In the genomic region with DNA sequence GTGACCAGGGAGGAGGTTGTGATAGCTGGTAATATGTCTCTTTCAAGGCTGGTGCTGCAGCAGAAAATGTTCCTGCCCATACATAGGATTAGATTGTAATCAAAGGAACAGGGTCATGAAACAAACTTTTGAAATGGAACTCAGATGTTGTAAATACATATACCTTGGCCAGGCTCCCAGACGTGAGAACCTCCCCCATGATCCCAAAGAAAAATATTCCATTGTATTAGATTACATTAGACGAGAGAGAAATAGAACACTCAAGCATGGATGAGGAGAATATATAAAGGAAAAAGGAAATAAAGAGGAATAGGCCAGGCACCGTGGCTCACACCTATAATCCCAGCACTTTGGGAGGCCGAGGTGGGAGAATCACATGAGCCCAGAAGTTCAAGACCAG, we compare ENCODE assay signal across 9 cellular contexts. TPM values are rescaled to one million over a fixed set of nuclear protein-coding genes. Genes with fewer than 3 reads are reported as not detected.
DNase-seq lines count a peak whose midpoint lies in the region; ATAC-seq, FAIRE-seq and TF ChIP-seq lines count a peak whose summit lies in the region.
"Had no signal": no experiment of that assay in that cellular context is flagged by ENCODE, and none has a peak within 500 bp of the region (broad histone marks: within the 10 kb centered on the region; RNA-seq: fewer than 3 reads in every experiment).

No MANE protein-coding gene starts in this region.

- H3K27me3 ChIP-seq in skeletal muscle satellite cell (ENCODE audit: control insufficient read depth, insufficient read depth, low read length): no peaks in the 10 kb centered on the region

- ATAC-seq in SK-N-SH treated with all-trans-retinoic acid at 6 μM for 48 hours (peak; percentile 71), HG02678 (IDR thresholded peaks at IDR 0.05; ENCODE audit: unreplicated experiment) (no peak), HG03342 (IDR thresholded peaks at IDR 0.05; ENCODE audit: unreplicated experiment) (no peak)

- TF ChIP-seq CTCF in fibroblast of mammary gland (conservative IDR thresholded peaks at IDR 0.05; ENCODE audit: control insufficient read depth, insufficient read depth, low read depth, low read length): no peak

- peak overlapping the region; percentile 49 for H3K9ac ChIP-seq in skeletal muscle satellite cell (ENCODE audit: low read depth, low read length)

- no peak overlapping the region for H3K4me3 ChIP-seq in fibroblast of mammary gland (ENCODE audit: control insufficient read depth, low read depth, low read length)
- H3K4me3 ChIP-seq in skeletal muscle satellite cell (ENCODE audit: low read length): no peak overlapping the region

- DNase-seq in HT1080 (ENCODE audit: low read depth) (peak; percentile 18), fibroblast of mammary gland (ENCODE audit: low read depth) (peak; percentile 50), frontal cortex (ENCODE audit: low spot score in 2 of 2) (no peak)
- DNase-seq: SIG-M5; stimulated activated CD4-positive, alpha-beta T cell treated with anti-CD3 and anti-CD28 coated beads, Interleukin-4, amount 100 ng/mL, for 1 hour had no signal

- no peak for FAIRE-seq in frontal cortex (lab: Jason Lieb, UNC)

- peak overlapping the region; percentile 53 for H3K4me2 ChIP-seq in skeletal muscle satellite cell (ENCODE audit: low read length)

- peaks cover 89% of the 10 kb centered on the region for H3K4me1 ChIP-seq in skeletal muscle satellite cell (ENCODE audit: control insufficient read depth, insufficient read depth, low read length)

- no peaks in the 10 kb centered on the region for H3K9me3 ChIP-seq in skeletal muscle satellite cell (replicated peaks; ENCODE audit: low read length)

- no peaks in the 10 kb centered on the region for H3K36me3 ChIP-seq in skeletal muscle satellite cell (ENCODE audit: insufficient read depth, low read length)

TF ChIP-seq in SK-N-SH treated with all-trans-retinoic acid at 6 μM for 48 hours, 23 proteins besides CTCF, POLR2A, EP300 and RAD21:
- TF ChIP-seq ZFP30 (CRISPR knock-in tag; IDR thresholded peaks at IDR 0.05): no peak
- no peak for TF ChIP-seq GLIS3 (CRISPR knock-in tag; IDR thresholded peaks at IDR 0.05)
- no peak for TF ChIP-seq BACH2 (CRISPR knock-in tag; IDR thresholded peaks at IDR 0.05; ENCODE audit: borderline replicate concordance)
- no peak for TF ChIP-seq PPARA (CRISPR knock-in tag; IDR thresholded peaks at IDR 0.05; ENCODE audit: borderline replicate concordance)
- TF ChIP-seq SNAI2 (CRISPR knock-in tag; IDR thresholded peaks at IDR 0.05): no peak
- no peak for TF ChIP-seq OSR1 (CRISPR knock-in tag; IDR thresholded peaks at IDR 0.05)
- TF ChIP-seq, protein P1, sequence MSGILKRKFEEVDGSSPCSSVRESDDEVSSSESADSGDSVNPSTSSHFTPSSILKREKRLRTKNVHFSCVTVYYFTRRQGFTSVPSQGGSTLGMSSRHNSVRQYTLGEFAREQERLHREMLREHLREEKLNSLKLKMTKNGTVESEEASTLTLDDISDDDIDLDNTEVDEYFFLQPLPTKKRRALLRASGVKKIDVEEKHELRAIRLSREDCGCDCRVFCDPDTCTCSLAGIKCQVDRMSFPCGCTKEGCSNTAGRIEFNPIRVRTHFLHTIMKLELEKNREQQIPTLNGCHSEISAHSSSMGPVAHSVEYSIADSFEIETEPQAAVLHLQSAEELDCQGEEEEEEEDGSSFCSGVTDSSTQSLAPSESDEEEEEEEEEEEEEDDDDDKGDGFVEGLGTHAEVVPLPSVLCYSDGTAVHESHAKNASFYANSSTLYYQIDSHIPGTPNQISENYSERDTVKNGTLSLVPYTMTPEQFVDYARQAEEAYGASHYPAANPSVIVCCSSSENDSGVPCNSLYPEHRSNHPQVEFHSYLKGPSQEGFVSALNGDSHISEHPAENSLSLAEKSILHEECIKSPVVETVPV (CRISPR knock-in tag; IDR thresholded peaks at IDR 0.05): no peak
- TF ChIP-seq, protein P2, sequence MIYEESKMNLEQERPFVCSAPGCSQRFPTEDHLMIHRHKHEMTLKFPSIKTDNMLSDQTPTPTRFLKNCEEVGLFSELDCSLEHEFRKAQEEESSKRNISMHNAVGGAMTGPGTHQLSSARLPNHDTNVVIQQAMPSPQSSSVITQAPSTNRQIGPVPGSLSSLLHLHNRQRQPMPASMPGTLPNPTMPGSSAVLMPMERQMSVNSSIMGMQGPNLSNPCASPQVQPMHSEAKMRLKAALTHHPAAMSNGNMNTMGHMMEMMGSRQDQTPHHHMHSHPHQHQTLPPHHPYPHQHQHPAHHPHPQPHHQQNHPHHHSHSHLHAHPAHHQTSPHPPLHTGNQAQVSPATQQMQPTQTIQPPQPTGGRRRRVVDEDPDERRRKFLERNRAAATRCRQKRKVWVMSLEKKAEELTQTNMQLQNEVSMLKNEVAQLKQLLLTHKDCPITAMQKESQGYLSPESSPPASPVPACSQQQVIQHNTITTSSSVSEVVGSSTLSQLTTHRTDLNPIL (CRISPR knock-in tag; IDR thresholded peaks at IDR 0.05; ENCODE audit: low read depth): no peak
- no peak for TF ChIP-seq ESRRG (CRISPR knock-in tag; IDR thresholded peaks at IDR 0.05)
- no peak for TF ChIP-seq RARB (CRISPR knock-in tag; IDR thresholded peaks at IDR 0.05)
- TF ChIP-seq ZC3H10 (CRISPR knock-in tag; IDR thresholded peaks at IDR 0.05): no peak
- no peak for TF ChIP-seq TOX (CRISPR knock-in tag; IDR thresholded peaks at IDR 0.05; ENCODE audit: borderline replicate concordance)
- TF ChIP-seq, protein P3, sequence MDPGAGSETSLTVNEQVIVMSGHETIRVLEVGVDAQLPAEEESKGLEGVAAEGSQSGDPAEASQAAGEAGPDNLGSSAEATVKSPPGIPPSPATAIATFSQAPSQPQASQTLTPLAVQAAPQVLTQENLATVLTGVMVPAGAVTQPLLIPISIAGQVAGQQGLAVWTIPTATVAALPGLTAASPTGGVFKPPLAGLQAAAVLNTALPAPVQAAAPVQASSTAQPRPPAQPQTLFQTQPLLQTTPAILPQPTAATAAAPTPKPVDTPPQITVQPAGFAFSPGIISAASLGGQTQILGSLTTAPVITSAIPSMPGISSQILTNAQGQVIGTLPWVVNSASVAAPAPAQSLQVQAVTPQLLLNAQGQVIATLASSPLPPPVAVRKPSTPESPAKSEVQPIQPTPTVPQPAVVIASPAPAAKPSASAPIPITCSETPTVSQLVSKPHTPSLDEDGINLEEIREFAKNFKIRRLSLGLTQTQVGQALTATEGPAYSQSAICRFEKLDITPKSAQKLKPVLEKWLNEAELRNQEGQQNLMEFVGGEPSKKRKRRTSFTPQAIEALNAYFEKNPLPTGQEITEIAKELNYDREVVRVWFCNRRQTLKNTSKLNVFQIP (CRISPR knock-in tag; IDR thresholded peaks at IDR 0.05; ENCODE audit: borderline replicate concordance, low read depth): no peak
- no peak for TF ChIP-seq ISL1 (CRISPR knock-in tag; IDR thresholded peaks at IDR 0.05)
- TF ChIP-seq ZFP3 (CRISPR knock-in tag; IDR thresholded peaks at IDR 0.05): no peak

RNA-seq across cellular contexts. Expression of a gene that starts 52.6 kb away (rescaled TPM):
- total RNA-seq in HT1080 (2014; rRNA removed; shearing (Covaris generic)): 2,842 and 5,277 TPM in 2 replicates
- polyA plus RNA-seq in HT1080 (2015; cell fraction: cytosol; rRNA removed): 1,886 and 2,167 TPM in 2 replicates
- polyA plus RNA-seq in HT1080 (2015; cell fraction: nucleus; rRNA removed): 570 and 587 TPM in 2 replicates
- 984 and 1,810 TPM in 2 replicates for total RNA-seq in skeletal muscle satellite cell (2012; rRNA removed)
- total RNA-seq in frontal cortex: 3,585 TPM

Comparison
In these comparisons a context has a peak if more than half of its experiments do, and no peak if none do; other contexts are left out.
1. DNase-seq: peak in HT1080 (single experiment) and fibroblast of mammary gland (single experiment); none in frontal cortex (0 of 2).